Comparison of ENCODE assay signal across 8 cellular contexts in the genomic region with DNA sequence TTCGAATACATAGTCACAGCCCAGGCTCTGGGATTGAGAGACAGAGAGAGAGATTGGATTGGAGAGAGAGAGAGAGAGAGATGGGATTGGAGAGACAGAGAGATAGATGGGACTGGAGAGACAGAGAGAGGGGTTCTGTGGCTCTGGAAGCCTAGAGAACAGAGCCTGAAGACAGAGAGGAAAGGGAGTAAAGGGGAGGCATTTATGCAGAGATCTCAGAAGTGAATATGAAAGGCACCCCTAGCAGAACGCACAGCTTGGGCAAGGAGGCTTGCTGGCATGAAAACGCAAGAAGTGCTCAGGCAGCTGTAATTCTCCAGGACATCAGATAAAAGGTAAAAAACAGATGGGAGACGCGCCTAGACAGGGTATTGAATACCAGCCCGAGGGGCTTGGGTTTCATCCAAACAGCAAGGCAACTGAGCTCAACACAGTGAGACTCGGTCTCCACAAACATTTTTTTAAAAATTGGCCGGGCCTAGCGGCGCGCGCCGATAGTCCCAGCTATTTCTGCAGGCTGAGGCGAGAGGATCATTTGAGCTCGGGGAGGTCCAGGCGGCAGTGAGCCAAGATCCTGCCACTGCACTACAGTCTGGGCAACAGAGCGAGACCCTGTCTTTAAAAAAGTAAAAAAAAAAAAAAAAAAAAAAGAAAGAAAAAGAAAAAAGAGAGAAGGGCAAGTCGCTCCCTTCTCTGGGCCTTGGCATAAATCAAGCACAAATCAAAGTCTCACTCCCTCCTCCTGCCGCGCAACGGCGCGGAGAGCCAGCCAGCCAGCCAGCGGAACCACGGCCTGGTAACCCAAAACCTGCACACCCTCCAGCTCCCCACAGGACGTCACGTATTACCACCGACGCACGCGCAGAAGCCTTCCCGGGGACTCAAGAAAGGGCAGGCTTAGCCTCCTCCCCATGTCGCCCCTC. TPM values are rescaled to one million over a fixed set of nuclear protein-coding genes. Genes with fewer than 3 reads are reported as not detected.
DNase-seq lines count a peak whose midpoint lies in the region; ATAC-seq, FAIRE-seq and TF ChIP-seq lines count a peak whose summit lies in the region.

No MANE protein-coding gene starts in this region.

- TF ChIP-seq CTCF in A673 (conservative IDR thresholded peaks at IDR 0.05; ENCODE audit: low read depth, low read length): no peak
- no peak for TF ChIP-seq CTCF in fibroblast of villous mesenchyme (IDR thresholded peaks at IDR 0.05; ENCODE audit: insufficient read depth, low read depth, low read length)
- TF ChIP-seq CTCF in pancreas (IDR thresholded peaks at IDR 0.05): no peak

- H3K27me3 ChIP-seq in A673 (replicated peaks; ENCODE audit: insufficient read depth, low read depth, low read length, poor library complexity) (no peaks in the 10 kb centered on the region), pancreas (no peaks in the 10 kb centered on the region)

- H3K4me3 ChIP-seq in A673 (ENCODE audit: low read depth, low read length, poor library complexity, severe bottlenecking): peak overlapping the region; percentile 35
- H3K4me3 ChIP-seq in fibroblast of villous mesenchyme (ENCODE audit: low read depth, low read length): peak overlapping the region; percentile 49
- H3K4me3 ChIP-seq in pancreas: peak overlapping the region in 3 of 4 donors; percentile 7 to 52 (median 51)

- no peak for DNase-seq in A673 (ENCODE audit: low spot score)
- DNase-seq in activated CD8-positive, alpha-beta memory T cell treated with anti-CD3 and anti-CD28 coated beads, Interleukin-2, amount 50 U/mL, for 4 hours: peak; percentile 96
- DNase-seq in fibroblast of villous mesenchyme (ENCODE audit: low read depth): no peak
- peak in 4 of 6 donors; percentile 84 to 100 (median 97) for DNase-seq in pancreas
- DNase-seq in HK-2 (ENCODE audit: unreplicated experiment): no peak
- DNase-seq in NCI-H1436 treated with DMSO at 0.1 percent for 48 hours (lab: John Stamatoyannopoulos, UW): no peak

- peaks cover 11% of the 10 kb centered on the region for H3K36me3 ChIP-seq in A673 (ENCODE audit: insufficient read depth, low read length, poor library complexity, severe bottlenecking)
- no peaks in the 10 kb centered on the region for H3K36me3 ChIP-seq in pancreas

- WGBS in pancreas, 2 donors: 1 to 2% methylated on average over 31 to 33 of the region's 33 CpGs

- intact Hi-C loops in A673 (cut with micrococcal nuclease; ENCODE audit: unreplicated experiment): no loop called here
- intact Hi-C loops in pancreas (cut with DNase I): no loop called here

- CTCF ChIA-PET in A673 (lab: Charles Lee): no interaction called here

- peak overlapping the region; percentile 97 for H3K27ac ChIP-seq in A673 (ENCODE audit: low read depth, low read length, poor library complexity, severe bottlenecking)
- H3K27ac ChIP-seq in pancreas: peak overlapping the region; percentile 61 to 84 (median 70)

- peak; percentile 6 for ATAC-seq in GM18508 (IDR thresholded peaks at IDR 0.05; ENCODE audit: insufficient read depth, unreplicated experiment)
- peak; percentile 2 for ATAC-seq in HG03565 (IDR thresholded peaks at IDR 0.05; ENCODE audit: unreplicated experiment)
- peak; percentile 4 to 26 (median 10) for ATAC-seq in pancreas

- POLR2A ChIA-PET in A673 (lab: Charles Lee; ENCODE audit: low non-redundant PET): interaction anchor here (0.7 kb wide), 2 partner anchors 11 to 152 kb away, joined by 6 to 15 read pairs; no protein-coding TSS in a partner anchor

- H3K4me1 ChIP-seq in A673 (ENCODE audit: insufficient read depth, low read length, poor library complexity, severe bottlenecking) (peaks cover 8% of the 10 kb centered on the region), pancreas (peaks cover 4 to 18% (median 5%) of the 10 kb centered on the region in 3 donors)

- no peak for FAIRE-seq in pancreas (lab: Jason Lieb, UNC)

- H3K9me3 ChIP-seq in A673 (ENCODE audit: low read depth, low read length, poor library complexity, severe bottlenecking): no peaks in the 10 kb centered on the region
- H3K9me3 ChIP-seq in pancreas: no peaks in the 10 kb centered on the region

- BruUV-seq in A673 (replicated peaks; lab: Mats Ljungman, UMichigan): TSS peak; percentile 96

RNA-seq across cellular contexts. Expression of a gene that starts 0.8 kb away (rescaled TPM):
- 316 and 324 TPM in 2 replicates for total RNA-seq in A673 (2021)
- 122 and 166 TPM in 2 replicates for total RNA-seq in fibroblast of villous mesenchyme
- 100 to 1,000 TPM in 3 of 6 donors, 10 to 100 TPM in 3; 70.9 to 119 (median 99.1) TPM for total RNA-seq in pancreas
- polyA plus RNA-seq in pancreas: 100 to 1,000 TPM in 1 of 2 donors, 10 to 100 TPM in 1; 89.1 to 108 TPM

RNA-seq across cellular contexts. Expression of a gene that starts 17.7 kb away (rescaled TPM):
- 6.1 and 7.7 TPM in 2 replicates for total RNA-seq in A673 (2021)
- total RNA-seq in fibroblast of villous mesenchyme: 7.1 and 11.7 TPM in 2 replicates
- total RNA-seq in pancreas: 1 to 10 TPM; 4.4 to 9.2 (median 7.3) TPM
- 1 to 10 TPM; 2.0 to 2.8 TPM for polyA plus RNA-seq in pancreas

RNA-seq across cellular contexts. Expression of a gene that starts 49.3 kb away (rescaled TPM):
- 15.7 and 17.1 TPM in 2 replicates for total RNA-seq in A673 (2021)
- total RNA-seq in fibroblast of villous mesenchyme: 7.4 and 12.5 TPM in 2 replicates
- 1 to 10 TPM; 3.9 to 9.1 (median 5.5) TPM for total RNA-seq in pancreas
- polyA plus RNA-seq in pancreas: 1 to 10 TPM; 2.4 TPM

Comparison
In these comparisons a context has a peak if more than half of its experiments do, and no peak if none do; other contexts are left out.
1. DNase-seq: peak in activated CD8-positive, alpha-beta memory T cell treated with anti-CD3 and anti-CD28 coated beads, Interleukin-2, amount 50 U/mL, for 4 hours (single experiment) and pancreas (4 of 6); none in A673 (single experiment), fibroblast of villous mesenchyme (single experiment), HK-2 (single experiment) and NCI-H1436 treated with DMSO at 0.1 percent for 48 hours (single experiment).
2. Peak in every context shown above with its lines, with median percentiles within 50 percentile points of each other: H3K4me3 ChIP-seq and ATAC-seq.